23 cellular contexts compared by ENCODE assay signal in the genomic region with DNA sequence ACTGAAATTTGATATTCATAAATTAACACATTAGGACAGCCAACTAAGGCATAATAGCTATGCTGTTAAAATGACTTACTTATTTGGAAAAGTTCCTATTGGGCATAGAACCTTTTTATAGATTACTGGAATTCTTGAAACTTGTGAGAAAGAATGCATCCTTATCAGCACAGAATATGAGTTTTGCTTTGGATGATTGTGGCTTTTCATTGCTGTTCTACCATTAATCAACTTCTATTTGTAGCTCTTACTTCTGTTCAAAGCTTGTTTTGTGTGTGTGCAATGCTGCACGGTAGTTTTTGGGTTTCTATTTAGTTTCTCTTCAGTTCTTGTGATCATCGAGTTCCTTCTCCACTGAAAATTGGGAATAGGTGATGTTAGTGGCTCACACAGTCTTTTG.
DNase-seq lines count a peak whose midpoint lies in the region; ATAC-seq, FAIRE-seq and TF ChIP-seq lines count a peak whose summit lies in the region.
"Had no signal": no experiment of that assay in that cellular context is flagged by ENCODE, and none has a peak within 500 bp of the region (broad histone marks: within the 10 kb centered on the region; RNA-seq: fewer than 3 reads in every experiment).

No MANE protein-coding gene starts in this region.

- no peak overlapping the region for H2AFZ ChIP-seq in astrocyte (ENCODE audit: low read depth, low read length)

- TF ChIP-seq CTCF in astrocyte (IDR thresholded peaks at IDR 0.05; ENCODE audit: insufficient read depth, low read depth, low read length) (no peak), fibroblast of pulmonary artery (IDR thresholded peaks at IDR 0.05; ENCODE audit: low read length, missing control alignments) (no peak), thyroid gland (IDR thresholded peaks at IDR 0.05) (no peak)

- peak; percentile 39 for FAIRE-seq in astrocyte (lab: Jason Lieb, UNC)
- FAIRE-seq: A204.1, G401.6, GM12891, GM18507, H1, HTR-8/SVneo had no signal

- H3K4me3 ChIP-seq in astrocyte (ENCODE audit: insufficient read depth, low read depth, low read length) (no peak overlapping the region), fibroblast of pulmonary artery (replicated peaks; ENCODE audit: low read depth, low read length) (no peak overlapping the region), thyroid gland (replicated peaks in 1 of 3) (no peak overlapping the region)
- H3K4me3 ChIP-seq: BLaER1 had no signal

- no peak overlapping the region for H3K27ac ChIP-seq in astrocyte (ENCODE audit: low read depth, low read length)
- no peak overlapping the region for H3K27ac ChIP-seq in thyroid gland
- H3K27ac ChIP-seq: BLaER1 had no signal

- no peaks in the 10 kb centered on the region for H3K9me3 ChIP-seq in astrocyte (ENCODE audit: insufficient read depth, low read depth, low read length)
- no peaks in the 10 kb centered on the region for H3K9me3 ChIP-seq in thyroid gland
- H3K9me3 ChIP-seq: BLaER1 had no signal

- H3K36me3 ChIP-seq in astrocyte (ENCODE audit: insufficient read depth, low read length) = no peaks in the 10 kb centered on the region
- no peaks in the 10 kb centered on the region for H3K36me3 ChIP-seq in thyroid gland
- H3K36me3 ChIP-seq: BLaER1 had no signal

- no peaks in the 10 kb centered on the region for H3K79me2 ChIP-seq in astrocyte (ENCODE audit: insufficient read depth, low read length)

- H3K4me3 Mint-ChIP-seq in astrocyte (ENCODE audit: unreplicated experiment) = no peak overlapping the region
- H3K4me3 Mint-ChIP-seq in effector memory CD8-positive, alpha-beta T cell = no peak overlapping the region
- H3K4me3 Mint-ChIP-seq: CD14-positive monocyte; CD4-positive, alpha-beta memory T cell; H9; IgD-negative memory B cell had no signal

- H3K4me2 ChIP-seq in astrocyte (ENCODE audit: low read length) = peak overlapping the region; percentile 17

- no peaks in the 10 kb centered on the region for H4K20me1 ChIP-seq in astrocyte (ENCODE audit: insufficient read depth, low read length)
- H4K20me1 ChIP-seq: BLaER1 had no signal

- no peak overlapping the region for H3K9ac ChIP-seq in astrocyte (ENCODE audit: low read length)
- H3K9ac ChIP-seq: BLaER1 had no signal

- 75 to 78% methylated on average over 2 of the region's 2 CpGs for WGBS in thyroid gland, 2 donors

- DNase-seq in EH (ENCODE audit: low read depth) (peak; percentile 26), astrocyte (ENCODE audit: low read depth) (peak; percentile 87), fibroblast of pulmonary artery (ENCODE audit: low read depth) (peak; percentile 26), thyroid gland (no peak), COLO829 (ENCODE audit: low spot score) (no peak)
- DNase-seq in effector memory CD8-positive, alpha-beta T cell = no peak
- DNase-seq: ACHN; CD4-positive, alpha-beta memory T cell; DMS 273 treated with DMSO at 0.1 percent for 48 hours; DMS53; DND-41; H9; KBM-7 had no signal

- intact Hi-C loops in thyroid gland (cut with DNase I) = no loop called here

- peaks cover 7% of the 10 kb centered on the region for H3K27me3 Mint-ChIP-seq in astrocyte (ENCODE audit: low read depth, unreplicated experiment)
- H3K27me3 Mint-ChIP-seq in effector memory CD8-positive, alpha-beta T cell = peaks cover 5 to 6% of the 10 kb centered on the region in 2 donors
- H3K27me3 Mint-ChIP-seq: IgD-negative memory B cell had no signal

- peaks cover 2% of the 10 kb centered on the region for H3K27me3 ChIP-seq in astrocyte (ENCODE audit: insufficient read depth, low read length)
- no peaks in the 10 kb centered on the region for H3K27me3 ChIP-seq in thyroid gland
- H3K27me3 ChIP-seq: BLaER1 had no signal

- no peak overlapping the region for H3K27ac Mint-ChIP-seq in astrocyte (ENCODE audit: unreplicated experiment)
- no peak overlapping the region for H3K27ac Mint-ChIP-seq in effector memory CD8-positive, alpha-beta T cell
- H3K27ac Mint-ChIP-seq: CD14-positive monocyte, IgD-negative memory B cell had no signal

- TF ChIP-seq POLR2A in thyroid gland (IDR thresholded peaks at IDR 0.05) = no peak

- no peaks in the 10 kb centered on the region for H3K4me1 ChIP-seq in astrocyte (ENCODE audit: insufficient read depth, low read length)
- H3K4me1 ChIP-seq in thyroid gland = no peaks in the 10 kb centered on the region

- no peaks in the 10 kb centered on the region for H3K9me3 Mint-ChIP-seq in astrocyte (ENCODE audit: unreplicated experiment)
- no peaks in the 10 kb centered on the region for H3K9me3 Mint-ChIP-seq in effector memory CD8-positive, alpha-beta T cell
- H3K9me3 Mint-ChIP-seq: CD14-positive monocyte; CD4-positive, alpha-beta memory T cell; H9; IgD-negative memory B cell had no signal

- ATAC-seq in GM21367 (IDR thresholded peaks at IDR 0.05; ENCODE audit: unreplicated experiment) = no peak
- no peak for ATAC-seq in effector memory CD8-positive, alpha-beta T cell (replicated peaks)

- H3K4me1 Mint-ChIP-seq in astrocyte (ENCODE audit: low read depth, unreplicated experiment) = no peaks in the 10 kb centered on the region
- no peaks in the 10 kb centered on the region for H3K4me1 Mint-ChIP-seq in effector memory CD8-positive, alpha-beta T cell (ENCODE audit: low read depth in 2 of 2)
- H3K4me1 Mint-ChIP-seq: CD4-positive, alpha-beta memory T cell had no signal

- peaks cover 2% of the 10 kb centered on the region for H3K36me3 Mint-ChIP-seq in astrocyte (ENCODE audit: low read depth, unreplicated experiment)
- no peaks in the 10 kb centered on the region for H3K36me3 Mint-ChIP-seq in effector memory CD8-positive, alpha-beta T cell (ENCODE audit: insufficient read depth)
- H3K36me3 Mint-ChIP-seq: CD14-positive monocyte; CD4-positive, alpha-beta memory T cell; IgD-negative memory B cell had no signal

Comparison
In these comparisons a context has a peak if more than half of its experiments do, and no peak if none do; other contexts are left out.
1. DNase-seq: peak in EH (single experiment), astrocyte (single experiment) and fibroblast of pulmonary artery (single experiment); none in thyroid gland (0 of 2), COLO829 (single experiment) and effector memory CD8-positive, alpha-beta T cell (0 of 3).